ENCODE assay signal across 19 cellular contexts in genomic region chr15:27826902-27827321, GRCh38.
DNase-seq lines count a peak whose midpoint lies in the region; ATAC-seq, FAIRE-seq and TF ChIP-seq lines count a peak whose summit lies in the region.
"Had no signal": no experiment of that assay in that cellular context is flagged by ENCODE, and none has a peak within 500 bp of the region (broad histone marks: within the 10 kb centered on the region; RNA-seq: fewer than 3 reads in every experiment).

No MANE protein-coding gene starts in this region.

- intact Hi-C loops in left ventricle myocardium superior (cut with micrococcal nuclease) (no loop called here), adrenal gland (cut with DNase I) (no loop called here)

- no peak for TF ChIP-seq POLR2A in adrenal gland (IDR thresholded peaks at IDR 0.05)

- H3K27me3 ChIP-seq in right atrium auricular region: no peaks in the 10 kb centered on the region
- H3K27me3 ChIP-seq in bronchial epithelial cell (ENCODE audit: control insufficient read depth, insufficient read depth, low read length): no peaks in the 10 kb centered on the region
- H3K27me3 ChIP-seq in adrenal gland: no peaks in the 10 kb centered on the region
- H3K27me3 ChIP-seq in BE2C: 0 out of 2 replicates have a peak, but pooled peaks cover 2% of the 10 kb centered on the region
- H3K27me3 ChIP-seq: body of pancreas, dorsolateral prefrontal cortex had no signal

- FAIRE-seq in bronchial epithelial cell (lab: Jason Lieb, UNC): no peak
- FAIRE-seq: HepG2 had no signal

- no peak for TF ChIP-seq CTCF in right atrium auricular region (IDR thresholded peaks at IDR 0.05)
- TF ChIP-seq CTCF in bronchial epithelial cell (IDR thresholded peaks at IDR 0.05; ENCODE audit: insufficient read depth, low read length, severe bottlenecking): no peak
- no peak for TF ChIP-seq CTCF in adrenal gland (IDR thresholded peaks at IDR 0.05)
- TF ChIP-seq CTCF in BE2C (IDR thresholded peaks at IDR 0.05; ENCODE audit: low read depth, low read length): no peak

- H3K4me1 ChIP-seq in right atrium auricular region (no peaks in the 10 kb centered on the region), adrenal gland (replicated peaks in 1 of 2) (no peaks in the 10 kb centered on the region), BE2C (no peaks in the 10 kb centered on the region)
- H3K4me1 ChIP-seq: body of pancreas had no signal

- no peaks in the 10 kb centered on the region for H3K9me3 ChIP-seq in right atrium auricular region
- H3K9me3 ChIP-seq in adrenal gland (replicated peaks in 1 of 3): no peaks in the 10 kb centered on the region
- H3K9me3 ChIP-seq in BE2C: no peaks in the 10 kb centered on the region
- H3K9me3 ChIP-seq: body of pancreas had no signal

- no peak overlapping the region for H3K4me3 ChIP-seq in right atrium auricular region
- H3K4me3 ChIP-seq in bronchial epithelial cell (ENCODE audit: low read depth, low read length): no peak overlapping the region
- H3K4me3 ChIP-seq in adrenal gland: no peak overlapping the region
- no peak overlapping the region for H3K4me3 ChIP-seq in BE2C (ENCODE audit: low read depth, low read length)
- H3K4me3 ChIP-seq: body of pancreas had no signal

- DNase-seq in right atrium auricular region (ENCODE audit: low spot score) (peak; percentile 26), left ventricle myocardium superior (no peak), bronchial epithelial cell (ENCODE audit: low read depth) (peak; percentile 67), iPS-NIHi7 (ENCODE audit: extremely low spot score) (peak; percentile 11), superior temporal gyrus (ENCODE audit: extremely low spot score) (peak; percentile 33), adrenal gland (no peak), BE2C (no peak)
- DNase-seq in activated CD4-positive, CD25-positive, alpha-beta regulatory T cell (lab: John Stamatoyannopoulos, UW): no peak
- DNase-seq: activated CD4-positive, alpha-beta T cell treated with anti-CD3 and anti-CD28 coated beads for 4 hours; activated CD8-positive, alpha-beta memory T cell treated with anti-CD3 and anti-CD28 coated beads, Interleukin-2, amount 50 U/mL, for 4 hours; body of pancreas; CD4-positive, CD25-positive, alpha-beta regulatory T cell; DMS79; NCI-H2081; right cardiac atrium; T-helper 9 cell had no signal

- WGBS in adrenal gland, 4 donors: 61 to 70% (median 66%) methylated on average over 12 of the region's 12 CpGs

- no peak for ATAC-seq in left ventricle myocardium superior
- ATAC-seq: body of pancreas, HepG2, right cardiac atrium had no signal

- no peaks in the 10 kb centered on the region for H3K36me3 ChIP-seq in right atrium auricular region
- no peaks in the 10 kb centered on the region for H3K36me3 ChIP-seq in bronchial epithelial cell (ENCODE audit: control insufficient read depth, insufficient read depth, low read length)
- no peaks in the 10 kb centered on the region for H3K36me3 ChIP-seq in adrenal gland (replicated peaks in 1 of 2)
- H3K36me3 ChIP-seq in BE2C: no peaks in the 10 kb centered on the region

- no peak overlapping the region for H3K27ac ChIP-seq in right atrium auricular region
- H3K27ac ChIP-seq in adrenal gland: no peak overlapping the region
- H3K27ac ChIP-seq: 22Rv1, body of pancreas had no signal

Comparison
In these comparisons a context has a peak if more than half of its experiments do, and no peak if none do; other contexts are left out.
1. DNase-seq: peak in right atrium auricular region (single experiment), bronchial epithelial cell (single experiment), iPS-NIHi7 (single experiment) and superior temporal gyrus (single experiment); none in left ventricle myocardium superior (single experiment), adrenal gland (0 of 7), activated CD4-positive, CD25-positive, alpha-beta regulatory T cell (0 of 4) and BE2C (single experiment).